In the genomic region with DNA sequence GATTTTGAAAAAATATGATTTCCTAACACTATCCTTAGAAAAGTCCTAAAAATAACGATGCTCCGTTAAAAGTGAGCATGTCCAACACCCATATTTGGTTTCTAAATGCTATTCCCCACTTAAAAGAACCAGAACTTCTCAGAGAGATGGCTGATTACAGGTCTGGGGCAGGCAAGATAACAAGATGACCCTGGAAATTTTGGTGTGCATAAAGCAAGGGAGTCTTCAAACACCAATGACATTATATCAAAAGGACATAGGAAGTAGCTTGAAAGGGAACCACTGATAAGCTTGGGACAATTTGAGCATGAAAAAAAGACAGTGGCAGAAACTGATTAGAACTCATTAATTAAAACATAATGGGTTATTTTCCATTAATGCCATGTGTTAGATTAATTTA, we compare ENCODE assay signal across 1 cellular context.
TF ChIP-seq lines count a peak whose summit lies in the region.

No MANE protein-coding gene starts in this region.

TF ChIP-seq in GM12878, 131 proteins besides CTCF, POLR2A, EP300 and RAD21:
- TF ChIP-seq, protein P1, sequence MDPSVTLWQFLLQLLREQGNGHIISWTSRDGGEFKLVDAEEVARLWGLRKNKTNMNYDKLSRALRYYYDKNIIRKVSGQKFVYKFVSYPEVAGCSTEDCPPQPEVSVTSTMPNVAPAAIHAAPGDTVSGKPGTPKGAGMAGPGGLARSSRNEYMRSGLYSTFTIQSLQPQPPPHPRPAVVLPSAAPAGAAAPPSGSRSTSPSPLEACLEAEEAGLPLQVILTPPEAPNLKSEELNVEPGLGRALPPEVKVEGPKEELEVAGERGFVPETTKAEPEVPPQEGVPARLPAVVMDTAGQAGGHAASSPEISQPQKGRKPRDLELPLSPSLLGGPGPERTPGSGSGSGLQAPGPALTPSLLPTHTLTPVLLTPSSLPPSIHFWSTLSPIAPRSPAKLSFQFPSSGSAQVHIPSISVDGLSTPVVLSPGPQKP (IDR thresholded peaks at IDR 0.05; ENCODE audit: low read depth, low read length): no peak
- TF ChIP-seq RFX5 (IDR thresholded peaks at IDR 0.05; ENCODE audit: low read depth, low read length) (no peak), LARP7 (IDR thresholded peaks at IDR 0.05) (no peak), EZH2 (IDR thresholded peaks at IDR 0.05; ENCODE audit: borderline replicate concordance, control insufficient read depth, low read depth, low read length) (no peak), IKZF2 (IDR thresholded peaks at IDR 0.05) (no peak), SIX5 (IDR thresholded peaks at IDR 0.05; ENCODE audit: low read depth, low read length, severe bottlenecking) (no peak), IRF4 (IDR thresholded peaks at IDR 0.05; ENCODE audit: low read depth, low read length) (no peak), HCFC1 (IDR thresholded peaks at IDR 0.05; ENCODE audit: low read length) (no peak)
